Comparison of ENCODE assay signal across 9 cellular contexts in genomic region chr2:181165199-181165868, GRCh38.
DNase-seq lines count a peak whose midpoint lies in the region; ATAC-seq, FAIRE-seq and TF ChIP-seq lines count a peak whose summit lies in the region.
"Had no signal": no experiment of that assay in that cellular context is flagged by ENCODE, and none has a peak within 500 bp of the region (broad histone marks: within the 10 kb centered on the region; RNA-seq: fewer than 3 reads in every experiment).

No MANE protein-coding gene starts in this region.

- H3K4me1 ChIP-seq in pancreas, result no peaks in the 10 kb centered on the region
- H3K4me1 ChIP-seq in right atrium auricular region, result no peaks in the 10 kb centered on the region
- H3K4me1 ChIP-seq in BE2C, result no peaks in the 10 kb centered on the region
- H3K4me1 ChIP-seq: body of pancreas had no signal

- no peak for FAIRE-seq in pancreas (lab: Jason Lieb, UNC)

- no peak for DNase-seq in left colon
- DNase-seq in pancreas, result no peak
- no peak for DNase-seq in NCI-H2171 (lab: John Stamatoyannopoulos, UW)
- DNase-seq in right atrium auricular region (ENCODE audit: low spot score), result no peak
- DNase-seq in BE2C, result no peak
- DNase-seq: body of pancreas had no signal

- WGBS in pancreas, 2 donors, result 57 to 67% methylated on average over 6 of the region's 6 CpGs

- intact Hi-C loops in left colon (cut with DNase I, micrococcal nuclease), result no loop called here
- intact Hi-C loops in pancreas (cut with DNase I), result no loop called here

- no peaks in the 10 kb centered on the region for H3K36me3 ChIP-seq in pancreas
- no peaks in the 10 kb centered on the region for H3K36me3 ChIP-seq in right atrium auricular region
- H3K36me3 ChIP-seq in BE2C, result no peaks in the 10 kb centered on the region

- H3K9me3 ChIP-seq in pancreas (no peaks in the 10 kb centered on the region), right atrium auricular region (no peaks in the 10 kb centered on the region), BE2C (no peaks in the 10 kb centered on the region)
- H3K9me3 ChIP-seq: body of pancreas had no signal

- ATAC-seq in GM18508 (IDR thresholded peaks at IDR 0.05; ENCODE audit: insufficient read depth, unreplicated experiment) (peak; percentile 44), GM21515 (IDR thresholded peaks at IDR 0.05; ENCODE audit: unreplicated experiment) (peak; percentile 72), HG03469 (IDR thresholded peaks at IDR 0.05; ENCODE audit: unreplicated experiment) (peak; percentile 57), left colon (peak; percentile 26), pancreas (no peak)
- ATAC-seq: body of pancreas had no signal

- H3K27me3 ChIP-seq in pancreas, result no peaks in the 10 kb centered on the region
- H3K27me3 ChIP-seq in right atrium auricular region, result no peaks in the 10 kb centered on the region
- no peaks in the 10 kb centered on the region for H3K27me3 ChIP-seq in BE2C
- H3K27me3 ChIP-seq: body of pancreas had no signal

- H3K4me3 ChIP-seq in pancreas (no peak overlapping the region), right atrium auricular region (no peak overlapping the region), BE2C (ENCODE audit: low read depth, low read length) (no peak overlapping the region)
- H3K4me3 ChIP-seq: body of pancreas had no signal

- TF ChIP-seq CTCF in pancreas (IDR thresholded peaks at IDR 0.05) (no peak), right atrium auricular region (IDR thresholded peaks at IDR 0.05) (no peak), BE2C (IDR thresholded peaks at IDR 0.05; ENCODE audit: low read depth, low read length) (no peak)

- H3K27ac ChIP-seq in pancreas (no peak overlapping the region), right atrium auricular region (no peak overlapping the region)
- H3K27ac ChIP-seq: body of pancreas had no signal

Comparison
In these comparisons a context has a peak if more than half of its experiments do, and no peak if none do; other contexts are left out.
1. ATAC-seq: peak in GM18508 (single experiment), GM21515 (single experiment), HG03469 (single experiment) and left colon (single experiment); none in pancreas (0 of 4).